35 cellular contexts compared by ENCODE assay signal in the genomic region with DNA sequence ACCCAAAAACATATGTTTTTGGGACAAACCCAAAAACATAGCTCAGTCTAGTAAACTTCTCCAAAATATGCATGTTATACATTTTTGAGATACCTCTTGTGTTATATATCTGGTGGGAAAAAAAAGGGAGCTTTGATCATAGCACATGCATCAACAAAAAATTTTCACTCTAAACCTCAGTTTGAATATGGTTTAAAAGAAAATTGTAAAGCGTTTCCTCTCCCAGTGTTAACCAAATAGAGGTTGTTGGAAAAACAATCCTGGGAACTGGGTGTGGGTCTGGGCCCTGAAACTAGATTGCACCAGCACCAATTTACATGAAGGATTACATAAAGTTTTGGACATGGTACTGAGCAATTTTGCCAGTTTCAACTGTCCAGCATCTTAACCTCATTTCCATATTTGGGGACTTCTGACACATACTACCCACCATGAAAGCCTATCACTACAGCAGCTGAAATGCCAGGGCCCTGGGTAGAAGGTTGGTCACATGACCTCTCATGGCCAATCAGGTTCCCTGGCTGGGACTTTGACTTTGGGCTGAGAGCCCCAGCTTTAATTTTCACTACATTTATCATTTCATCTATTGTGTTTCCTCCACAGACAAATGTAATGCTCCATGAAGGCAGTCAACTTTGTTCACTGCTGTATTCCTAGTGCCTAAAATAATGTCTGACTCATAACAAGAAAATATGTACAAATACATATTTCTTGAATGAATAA.
A peak's percentile ranks its signal among the peaks of the same experiment; 100 is the strongest.
DNase-seq lines count a peak whose midpoint lies in the region; TF ChIP-seq lines count a peak whose summit lies in the region.
"Had no signal": no experiment of that assay in that cellular context is flagged by ENCODE, and none has a peak within 500 bp of the region (broad histone marks: within the 10 kb centered on the region; RNA-seq: fewer than 3 reads in every experiment).

No MANE protein-coding gene starts in this region.

- peak overlapping the region; percentile 42 for H2AFZ ChIP-seq in neural progenitor cell (replicated peaks)

- no peaks in the 10 kb centered on the region for H3K9me3 Mint-ChIP-seq in neural progenitor cell
- H3K9me3 Mint-ChIP-seq: activated B cell treated with CpG ODN at 0.5 μM for 24 hours; activated CD4-positive, alpha-beta T cell treated with anti-CD3 and anti-CD28 coated beads, Interleukin-2, amount 10 ng/mL, durations not matched to agents 7 days and 5 days; activated T-cell treated with anti-CD3 and anti-CD28 coated beads, Interleukin-2, amount 50 U/mL, for 24 hours; T-cell had no signal

- no peak overlapping the region for H3K4me3 Mint-ChIP-seq in neural progenitor cell
- H3K4me3 Mint-ChIP-seq: activated B cell treated with CpG ODN at 0.5 μM for 24 hours; activated CD4-positive, alpha-beta T cell treated with anti-CD3 and anti-CD28 coated beads, Interleukin-2, amount 10 ng/mL, durations not matched to agents 7 days and 5 days; activated T-cell treated with anti-CD3 and anti-CD28 coated beads, Interleukin-2, amount 50 U/mL, for 24 hours; CD8-positive, alpha-beta memory T cell; IgD-negative memory B cell; neural crest cell; T-cell had no signal

- H3K36me3 ChIP-seq in neural progenitor cell, result no peaks in the 10 kb centered on the region
- H3K36me3 ChIP-seq: esophagus muscularis mucosa, gastroesophageal sphincter, left ventricle myocardium inferior, right atrium auricular region, transverse colon had no signal

- H4K20me1 ChIP-seq in neural progenitor cell (ENCODE audit: low read depth), result no peaks in the 10 kb centered on the region

- H3K27me3 Mint-ChIP-seq in neural progenitor cell (ENCODE audit: insufficient read depth, low read depth), result peaks cover 2% of the 10 kb centered on the region

- no peak overlapping the region for H3K4me3 ChIP-seq in AG10803 (ENCODE audit: low read length)
- H3K4me3 ChIP-seq in neural progenitor cell, result no peak overlapping the region
- H3K4me3 ChIP-seq: A549, body of pancreas, esophagus muscularis mucosa, gastroesophageal sphincter, left ventricle myocardium inferior, right atrium auricular region, transverse colon had no signal

- DNase-seq in AG10803 (ENCODE audit: low read depth) (peak; percentile 58), LHCN-M2 (ENCODE audit: low read depth) (peak; percentile 5), dedifferentiated amniotic fluid mesenchymal stem cell (ENCODE audit: extremely low spot score) (peak; percentile 40), neural progenitor cell (ENCODE audit: low spot score) (no peak), NCI-H1105 (lab: John Stamatoyannopoulos, UW) (no peak), GOT3 (lab: John Stamatoyannopoulos, UW) (no peak), D341Med (ENCODE audit: low spot score) (no peak)
- DNase-seq in stimulated activated CD4-positive, alpha-beta T cell treated with anti-CD3 and anti-CD28 coated beads, Interleukin-4, amount 100 ng/mL, for 4 hours, result no peak
- DNase-seq: activated B cell treated with CpG ODN at 0.5 μM for 24 hours; activated CD4-positive, alpha-beta T cell treated with anti-CD3 and anti-CD28 coated beads, Interleukin-2, amount 10 ng/mL, durations not matched to agents 7 days and 5 days; activated gamma-delta T cell treated with Interleukin-2 at 50 U/mL for 16 hours; activated T-cell treated with anti-CD3 and anti-CD28 coated beads, Interleukin-2, amount 50 U/mL, for 24 hours; body of pancreas; CD8-positive, alpha-beta memory T cell; DMS 273 treated with DMSO at 0.1 percent for 48 hours; H7; islet precursor cell; left ventricle myocardium inferior; mesendoderm; NCI-H1092; NCI-H187; NCI-H2171; NCI-H82; posterior cingulate gyrus; stimulated activated CD4-positive, alpha-beta T cell treated with anti-CD3 and anti-CD28 coated beads, Interleukin-4, amount 100 ng/mL, for 1 hour; T-cell; transverse colon had no signal

- no peak overlapping the region for H3K4me2 ChIP-seq in neural progenitor cell
- H3K4me2 ChIP-seq: A549 had no signal

- no peak overlapping the region for H3K27ac Mint-ChIP-seq in neural progenitor cell
- H3K27ac Mint-ChIP-seq: activated B cell treated with CpG ODN at 0.5 μM for 24 hours; activated CD4-positive, alpha-beta T cell treated with anti-CD3 and anti-CD28 coated beads, Interleukin-2, amount 10 ng/mL, durations not matched to agents 7 days and 5 days; activated T-cell treated with anti-CD3 and anti-CD28 coated beads, Interleukin-2, amount 50 U/mL, for 24 hours; IgD-negative memory B cell; T-cell had no signal

- TF ChIP-seq CTCF in AG10803 (conservative IDR thresholded peaks at IDR 0.05; ENCODE audit: low read length) (no peak), neural progenitor cell (IDR thresholded peaks at IDR 0.05) (no peak)

- H3K4me1 ChIP-seq in neural progenitor cell, result peaks cover 7% of the 10 kb centered on the region
- H3K4me1 ChIP-seq: A549, body of pancreas, gastroesophageal sphincter, transverse colon had no signal

- H3K36me3 Mint-ChIP-seq in neural progenitor cell, result no peaks in the 10 kb centered on the region
- H3K36me3 Mint-ChIP-seq: CD8-positive, alpha-beta memory T cell; T-cell had no signal

- no peaks in the 10 kb centered on the region for H3F3A ChIP-seq in neural progenitor cell (ENCODE audit: low read depth)

- H3K4me1 Mint-ChIP-seq in neural progenitor cell, result no peaks in the 10 kb centered on the region
- H3K4me1 Mint-ChIP-seq: activated B cell treated with CpG ODN at 0.5 μM for 24 hours; activated CD4-positive, alpha-beta T cell treated with anti-CD3 and anti-CD28 coated beads, Interleukin-2, amount 10 ng/mL, durations not matched to agents 7 days and 5 days; CD8-positive, alpha-beta memory T cell; IgD-negative memory B cell; neural crest cell; T-cell had no signal

- no peak overlapping the region for H3K27ac ChIP-seq in neural progenitor cell
- H3K27ac ChIP-seq: A549, body of pancreas, esophagus muscularis mucosa, gastroesophageal sphincter, HL-60, left ventricle myocardium inferior, right atrium auricular region, RWPE1, transverse colon had no signal

- no peaks in the 10 kb centered on the region for H3K9me3 ChIP-seq in neural progenitor cell (ENCODE audit: low read depth)
- H3K9me3 ChIP-seq: A549, body of pancreas, esophagus muscularis mucosa, gastroesophageal sphincter, left ventricle myocardium inferior, right atrium auricular region, transverse colon had no signal

- H3K79me2 ChIP-seq in neural progenitor cell (ENCODE audit: low read depth), result no peaks in the 10 kb centered on the region

- no peak overlapping the region for H3K9ac ChIP-seq in neural progenitor cell

- no peaks in the 10 kb centered on the region for H3K27me3 ChIP-seq in neural progenitor cell
- H3K27me3 ChIP-seq: body of pancreas, esophagus muscularis mucosa, gastroesophageal sphincter, right atrium auricular region had no signal

Comparison
In these comparisons a context has a peak if more than half of its experiments do, and no peak if none do; other contexts are left out.
1. DNase-seq: peak in AG10803 (single experiment), LHCN-M2 (single experiment) and dedifferentiated amniotic fluid mesenchymal stem cell (single experiment); none in neural progenitor cell (single experiment), NCI-H1105 (single experiment), GOT3 (single experiment), stimulated activated CD4-positive, alpha-beta T cell treated with anti-CD3 and anti-CD28 coated beads, Interleukin-4, amount 100 ng/mL, for 4 hours (0 of 2) and D341Med (single experiment).